In the genomic region with DNA sequence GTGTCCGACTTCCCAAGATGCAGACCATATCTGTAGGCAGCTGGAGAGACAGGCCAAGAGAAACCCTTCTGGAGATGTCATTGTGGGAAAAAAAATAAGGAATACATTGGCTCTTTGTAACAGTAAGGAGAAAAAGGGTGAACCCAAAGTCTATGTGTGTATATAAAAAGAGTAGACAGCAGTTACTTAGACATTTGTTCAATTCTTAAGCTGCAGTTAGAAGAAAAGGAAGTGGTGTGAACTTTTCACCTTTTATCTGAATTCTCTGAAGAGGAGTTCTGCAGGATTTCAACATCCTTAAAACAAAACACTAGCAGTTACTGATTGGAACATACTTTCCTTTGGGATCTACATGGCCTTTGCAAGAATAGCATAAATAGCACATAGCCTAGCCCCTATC, we compare ENCODE assay signal across 9 cellular contexts. TPM values are rescaled to one million over a fixed set of nuclear protein-coding genes. Genes with fewer than 3 reads are reported as not detected.
DNase-seq lines count a peak whose midpoint lies in the region; ATAC-seq and TF ChIP-seq lines count a peak whose summit lies in the region.
"Had no signal": no experiment of that assay in that cellular context is flagged by ENCODE, and none has a peak within 500 bp of the region (broad histone marks: within the 10 kb centered on the region; RNA-seq: fewer than 3 reads in every experiment).

No MANE protein-coding gene starts in this region.

- POLR2A ChIA-PET in activated CD4-positive, alpha-beta memory T cell treated with anti-CD3 and anti-CD28 coated beads for 36 hours (lab: Charles Lee), result interaction anchor here (1.0 to 6.1 kb wide), 4 partner anchors 11 to 46 kb away, joined by 4 to 50 read pairs (median 12); a partner anchor contains a TSS

- H3K9ac ChIP-seq in iPS-15b (ENCODE audit: low read depth, low read length), result peak overlapping the region; percentile 24

- intact Hi-C loops in activated naive CD4-positive, alpha-beta T cell treated with anti-CD3 and anti-CD28 coated beads for 36 hours (cut with micrococcal nuclease), result loop anchor here (10.0 kb wide), 1 partner anchor 397 kb away; no protein-coding TSS in a partner anchor
- intact Hi-C loops in activated CD4-positive, alpha-beta memory T cell treated with anti-CD3 and anti-CD28 coated beads for 36 hours (cut with micrococcal nuclease), result no loop called here

- TF ChIP-seq CTCF in upper lobe of left lung (IDR thresholded peaks at IDR 0.05), result no peak

- peak overlapping the region; percentile 11 to 85 (median 48) for H3K27ac ChIP-seq in upper lobe of left lung
- H3K27ac ChIP-seq: RWPE1 had no signal

- no peaks in the 10 kb centered on the region for H3K9me3 Mint-ChIP-seq in activated naive CD4-positive, alpha-beta T cell treated with anti-CD3 and anti-CD28 coated beads for 36 hours
- peaks cover 0 to 5% of the 10 kb centered on the region in 2 donors for H3K9me3 Mint-ChIP-seq in activated naive CD4-positive, alpha-beta T cell treated with anti-CD3 and anti-CD28 coated beads, Interleukin-2, amount 50 U/mL, for 72 hours
- H3K9me3 Mint-ChIP-seq in activated CD4-positive, alpha-beta memory T cell treated with anti-CD3 and anti-CD28 coated beads for 36 hours, result no peaks in the 10 kb centered on the region

- H3K9me3 ChIP-seq in iPS-15b (ENCODE audit: control insufficient read depth, insufficient read depth, low read length) (no peaks in the 10 kb centered on the region), upper lobe of left lung (no peaks in the 10 kb centered on the region)

- H3K4me3 Mint-ChIP-seq in activated naive CD4-positive, alpha-beta T cell treated with anti-CD3 and anti-CD28 coated beads for 36 hours, result peak overlapping the region; percentile 58
- peak overlapping the region; percentile 85 for H3K4me3 Mint-ChIP-seq in activated CD4-positive, alpha-beta memory T cell treated with anti-CD3 and anti-CD28 coated beads for 36 hours

- H3K4me3 ChIP-seq in iPS-15b (ENCODE audit: low read depth, low read length) (no peak overlapping the region), upper lobe of left lung (no peak overlapping the region)

- no peak for TF ChIP-seq EP300 in upper lobe of left lung (IDR thresholded peaks at IDR 0.05)

- peaks cover 9% of the 10 kb centered on the region for H3K36me3 Mint-ChIP-seq in activated naive CD4-positive, alpha-beta T cell treated with anti-CD3 and anti-CD28 coated beads for 36 hours (ENCODE audit: low read depth)
- peaks cover 14 to 30% of the 10 kb centered on the region in 2 donors for H3K36me3 Mint-ChIP-seq in activated naive CD4-positive, alpha-beta T cell treated with anti-CD3 and anti-CD28 coated beads, Interleukin-2, amount 50 U/mL, for 72 hours
- peaks cover 9% of the 10 kb centered on the region for H3K36me3 Mint-ChIP-seq in activated CD4-positive, alpha-beta memory T cell treated with anti-CD3 and anti-CD28 coated beads for 36 hours

- no peak for TF ChIP-seq POLR2A in upper lobe of left lung (IDR thresholded peaks at IDR 0.05)

- H3K4me1 ChIP-seq in iPS-15b (ENCODE audit: control insufficient read depth, insufficient read depth, low read length) (no peaks in the 10 kb centered on the region), upper lobe of left lung (peaks cover 41 to 56% (median 52%) of the 10 kb centered on the region in 4 donors)

- CTCF ChIA-PET in activated naive CD4-positive, alpha-beta T cell treated with anti-CD3 and anti-CD28 coated beads for 36 hours (lab: Charles Lee), result interaction anchor here (0.6 to 3.5 kb wide), 3 partner anchors 22 to 116 kb away, joined by 3 to 10 read pairs (median 3); a partner anchor contains a TSS
- CTCF ChIA-PET in activated CD4-positive, alpha-beta memory T cell treated with anti-CD3 and anti-CD28 coated beads for 36 hours (lab: Charles Lee), result interaction anchor here (1.0 to 2.0 kb wide), 6 partner anchors 25 to 185 kb away, joined by 3 to 9 read pairs (median 4); a partner anchor contains a TSS

- WGBS in upper lobe of left lung, 2 donors, result 19 to 57% methylated on average over 1 of the region's 1 CpG

- H3K4me1 Mint-ChIP-seq in activated naive CD4-positive, alpha-beta T cell treated with anti-CD3 and anti-CD28 coated beads for 36 hours (ENCODE audit: low read depth), result peaks cover 87% of the 10 kb centered on the region
- H3K4me1 Mint-ChIP-seq in activated CD4-positive, alpha-beta memory T cell treated with anti-CD3 and anti-CD28 coated beads for 36 hours (ENCODE audit: low read depth), result peaks cover 88% of the 10 kb centered on the region

- H3K27me3 ChIP-seq in iPS-15b (ENCODE audit: control insufficient read depth, insufficient read depth, low read length) (no peaks in the 10 kb centered on the region), upper lobe of left lung (no peaks in the 10 kb centered on the region)

- ATAC-seq in activated naive CD4-positive, alpha-beta T cell treated with anti-CD3 and anti-CD28 coated beads, Interleukin-2, amount 50 U/mL, for 72 hours, result no peak
- peak in 1 of 2 donors; percentile 44 for ATAC-seq in upper lobe of left lung (ENCODE audit: low FRiP score in 2 of 2)
- ATAC-seq in HG02571 (IDR thresholded peaks at IDR 0.05; ENCODE audit: unreplicated experiment), result no peak
- no peak for ATAC-seq in HG02981 (IDR thresholded peaks at IDR 0.05; ENCODE audit: unreplicated experiment)

- no peaks in the 10 kb centered on the region for H3K27me3 Mint-ChIP-seq in activated naive CD4-positive, alpha-beta T cell treated with anti-CD3 and anti-CD28 coated beads for 36 hours (ENCODE audit: low read depth)
- H3K27me3 Mint-ChIP-seq in activated CD4-positive, alpha-beta memory T cell treated with anti-CD3 and anti-CD28 coated beads for 36 hours, result no peaks in the 10 kb centered on the region

- H3K27ac Mint-ChIP-seq in activated naive CD4-positive, alpha-beta T cell treated with anti-CD3 and anti-CD28 coated beads for 36 hours, result peak overlapping the region; percentile 99
- H3K27ac Mint-ChIP-seq in activated naive CD4-positive, alpha-beta T cell treated with anti-CD3 and anti-CD28 coated beads, Interleukin-2, amount 50 U/mL, for 72 hours, result peak overlapping the region in 1 of 2 donors; percentile 92
- H3K27ac Mint-ChIP-seq in activated CD4-positive, alpha-beta memory T cell treated with anti-CD3 and anti-CD28 coated beads for 36 hours, result peak overlapping the region; percentile 100

- no peak for DNase-seq in activated naive CD4-positive, alpha-beta T cell treated with anti-CD3 and anti-CD28 coated beads for 36 hours
- no peak for DNase-seq in activated naive CD4-positive, alpha-beta T cell treated with anti-CD3 and anti-CD28 coated beads, Interleukin-2, amount 50 U/mL, for 72 hours (ENCODE audit: low spot score in 2 of 2)
- no peak for DNase-seq in activated CD4-positive, alpha-beta memory T cell treated with anti-CD3 and anti-CD28 coated beads for 36 hours
- no peak for DNase-seq in upper lobe of left lung
- DNase-seq in GM03348 (ENCODE audit: low spot score), result no peak

- H3K36me3 ChIP-seq in iPS-15b (ENCODE audit: control insufficient read depth, insufficient read depth, low read length), result no peaks in the 10 kb centered on the region
- no peaks in the 10 kb centered on the region for H3K36me3 ChIP-seq in upper lobe of left lung

RNA-seq across cellular contexts. Expression of a gene that starts 21.7 kb away (rescaled TPM):
- 10 to 100 TPM; 17.7 TPM for total RNA-seq in activated naive CD4-positive, alpha-beta T cell treated with anti-CD3 and anti-CD28 coated beads for 36 hours
- 10 to 100 TPM; 13.3 to 25.0 TPM for total RNA-seq in activated naive CD4-positive, alpha-beta T cell treated with anti-CD3 and anti-CD28 coated beads, Interleukin-2, amount 50 U/mL, for 72 hours
- 10 to 100 TPM; 20.9 to 21.6 TPM for total RNA-seq in activated CD4-positive, alpha-beta memory T cell treated with anti-CD3 and anti-CD28 coated beads for 36 hours
- 10 to 100 TPM; 15.1 to 22.0 (median 18.2) TPM for total RNA-seq in upper lobe of left lung

RNA-seq across cellular contexts. Expression of a gene that starts 34.5 kb away (rescaled TPM):
- 10 to 100 TPM; 35.3 to 39.5 TPM for total RNA-seq in activated naive CD4-positive, alpha-beta T cell treated with anti-CD3 and anti-CD28 coated beads for 36 hours
- total RNA-seq in activated naive CD4-positive, alpha-beta T cell treated with anti-CD3 and anti-CD28 coated beads, Interleukin-2, amount 50 U/mL, for 72 hours, result 10 to 100 TPM; 36.2 to 44.1 TPM
- total RNA-seq in activated CD4-positive, alpha-beta memory T cell treated with anti-CD3 and anti-CD28 coated beads for 36 hours, result 10 to 100 TPM; 48.3 to 54.1 TPM
- total RNA-seq in upper lobe of left lung, result 10 to 100 TPM; 16.2 to 57.4 (median 42.2) TPM

RNA-seq across cellular contexts. Expression of a gene that starts 46.2 kb away (rescaled TPM):
- 10 to 100 TPM; 83.9 to 85.8 TPM for total RNA-seq in activated naive CD4-positive, alpha-beta T cell treated with anti-CD3 and anti-CD28 coated beads for 36 hours
- total RNA-seq in activated naive CD4-positive, alpha-beta T cell treated with anti-CD3 and anti-CD28 coated beads, Interleukin-2, amount 50 U/mL, for 72 hours, result 100 to 1,000 TPM in 1 of 2 donors, 10 to 100 TPM in 1; 75.4 to 119 TPM
- total RNA-seq in activated CD4-positive, alpha-beta memory T cell treated with anti-CD3 and anti-CD28 coated beads for 36 hours, result 10 to 100 TPM; 60.5 to 65.8 TPM
- 10 to 100 TPM; 30.1 to 57.4 (median 49.8) TPM for total RNA-seq in upper lobe of left lung
